1 cellular context compared by ENCODE assay signal in genomic region chr17:47810200-47810821, GRCh38.
TF ChIP-seq lines count a peak whose summit lies in the region.

No MANE protein-coding gene starts in this region.

TF ChIP-seq in GM23338, 12 proteins besides CTCF, POLR2A, EP300 and RAD21 (continued from another document):
- TF ChIP-seq ZNF462 (CRISPR knock-in tag; IDR thresholded peaks at IDR 0.05) (no peak), JUNB (IDR thresholded peaks at IDR 0.05; ENCODE audit: unreplicated experiment) (no peak), ZNF114 (CRISPR knock-in tag; IDR thresholded peaks at IDR 0.05) (no peak), ETS1 (IDR thresholded peaks at IDR 0.05) (no peak), EZH2phosphoT487 (IDR thresholded peaks at IDR 0.05; ENCODE audit: unreplicated experiment) (no peak)
